30 cellular contexts compared by ENCODE assay signal in the genomic region with DNA sequence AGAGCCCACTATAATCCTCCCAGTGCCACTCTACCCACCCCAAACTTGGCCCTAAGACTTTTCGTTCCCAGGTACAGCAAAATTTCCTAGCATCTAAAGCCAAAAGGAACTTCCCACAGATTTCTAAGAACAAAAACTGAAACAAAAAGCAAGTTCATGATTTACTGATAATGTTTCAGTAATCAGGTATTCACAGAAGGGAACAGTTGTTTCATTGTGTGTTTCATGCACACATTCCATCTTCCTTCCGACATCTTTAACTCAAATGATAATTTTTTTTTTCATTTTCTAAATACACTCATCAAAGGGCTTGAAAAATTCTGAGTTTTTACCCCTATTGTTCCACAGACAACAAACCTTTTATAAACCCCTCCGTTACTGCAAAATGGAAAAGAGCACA. TPM values are rescaled to one million over a fixed set of nuclear protein-coding genes. Genes with fewer than 3 reads are reported as not detected.
"Had no signal": no experiment of that assay in that cellular context is flagged by ENCODE, and none has a peak within 500 bp of the region (broad histone marks: within the 10 kb centered on the region; RNA-seq: fewer than 3 reads in every experiment).

No MANE protein-coding gene starts in this region.

- H3K36me3 ChIP-seq: lower lobe of right lung, right lobe of liver, thoracic aorta, vagina had no signal

- H3K36me3 Mint-ChIP-seq: immature natural killer cell; stimulated activated memory B cell treated with anti-CD40 and anti-IgM and Interleukin-4, amounts not matched to agents 10 μg/mL and 1 μg/mL and 100 μg/mL, for 72 hours; type B pancreatic cell; WTC11 had no signal

- H3K4me1 Mint-ChIP-seq: immature natural killer cell, WTC11 had no signal

- DNase-seq: activated CD8-positive, alpha-beta T cell treated with anti-CD3 and anti-CD28 coated beads, Interleukin-2, amount 10 ng/mL, durations not matched to agents 7 days and 5 days; activated effector memory CD4-positive, alpha-beta T cell treated with Interleukin-2 at 50 U/mL for 16 hours; activated naive CD4-positive, alpha-beta T cell treated with anti-CD3 and anti-CD28 coated beads, Interleukin-2, amount 50 U/mL, for 16 hours; activated T-cell treated with anti-CD3 and anti-CD28 coated beads, Interleukin-2, amount 50 U/mL, for 24 hours; central memory CD4-positive, alpha-beta T cell; effector memory CD4-positive, alpha-beta T cell; glutamatergic neuron; immature natural killer cell; lower lobe of right lung; mesendoderm; mucosa of descending colon; occipital lobe; posterior cingulate gyrus; right lobe of liver; small intestine; stimulated activated CD4-positive, alpha-beta T cell treated with anti-CD3 and anti-CD28 coated beads, Interleukin-15, amount 100 ng/mL, for 24 hours had no signal

- H3K4me2 ChIP-seq: hepatocyte had no signal

- H3K9me3 ChIP-seq: lower lobe of right lung, mucosa of descending colon, right lobe of liver, thoracic aorta, vagina had no signal

- H2AFZ ChIP-seq: hepatocyte had no signal

- H3K27ac ChIP-seq: hepatocyte, lower lobe of right lung, right lobe of liver, thoracic aorta, vagina had no signal

- H3K27ac Mint-ChIP-seq: activated CD8-positive, alpha-beta T cell treated with anti-CD3 and anti-CD28 coated beads, Interleukin-2, amount 10 ng/mL, durations not matched to agents 7 days and 5 days; activated T-cell treated with anti-CD3 and anti-CD28 coated beads, Interleukin-2, amount 50 U/mL, for 24 hours; immature natural killer cell; stimulated activated memory B cell treated with anti-CD40 and anti-IgM and Interleukin-4, amounts not matched to agents 10 μg/mL and 1 μg/mL and 100 μg/mL, for 72 hours; type B pancreatic cell; WTC11 had no signal

- H3K79me2 ChIP-seq: hepatocyte had no signal

- H3K27me3 ChIP-seq: hepatocyte, right lobe of liver, vagina had no signal

- H3K4me3 Mint-ChIP-seq: activated CD8-positive, alpha-beta T cell treated with anti-CD3 and anti-CD28 coated beads, Interleukin-2, amount 10 ng/mL, durations not matched to agents 7 days and 5 days; activated T-cell treated with anti-CD3 and anti-CD28 coated beads, Interleukin-2, amount 50 U/mL, for 24 hours; immature natural killer cell; neural crest cell; stimulated activated memory B cell treated with anti-CD40 and anti-IgM and Interleukin-4, amounts not matched to agents 10 μg/mL and 1 μg/mL and 100 μg/mL, for 72 hours; type B pancreatic cell; WTC11 had no signal

- ATAC-seq: activated CD8-positive, alpha-beta T cell treated with anti-CD3 and anti-CD28 coated beads, Interleukin-2, amount 10 ng/mL, durations not matched to agents 7 days and 5 days; esophagus mucosa; left lobe of liver; lower lobe of right lung; mucosa of descending colon; right lobe of liver; stimulated activated memory B cell treated with anti-CD40 and anti-IgM and Interleukin-4, amounts not matched to agents 10 μg/mL and 1 μg/mL and 100 μg/mL, for 72 hours had no signal

- H3K27me3 Mint-ChIP-seq: activated T-cell treated with anti-CD3 and anti-CD28 coated beads, Interleukin-2, amount 50 U/mL, for 24 hours; stimulated activated memory B cell treated with anti-CD40 and anti-IgM and Interleukin-4, amounts not matched to agents 10 μg/mL and 1 μg/mL and 100 μg/mL, for 72 hours had no signal

- H3K4me1 ChIP-seq: lower lobe of right lung, right lobe of liver, vagina had no signal

- H3K4me3 ChIP-seq: hepatocyte, lower lobe of right lung, mucosa of descending colon, right lobe of liver, thoracic aorta, vagina had no signal

- H3K9me3 Mint-ChIP-seq: activated T-cell treated with anti-CD3 and anti-CD28 coated beads, Interleukin-2, amount 50 U/mL, for 24 hours; immature natural killer cell; neural crest cell; stimulated activated memory B cell treated with anti-CD40 and anti-IgM and Interleukin-4, amounts not matched to agents 10 μg/mL and 1 μg/mL and 100 μg/mL, for 72 hours; type B pancreatic cell; WTC11 had no signal

RNA-seq across cellular contexts. Expression of gene BTN1A1, which starts 6.0 kb away (rescaled TPM):
- total RNA-seq: activated CD8-positive, alpha-beta T cell treated with anti-CD3 and anti-CD28 coated beads, Interleukin-2, amount 10 ng/mL, durations not matched to agents 7 days and 5 days; astrocyte; dermis microvascular lymphatic vessel endothelial cell; endothelial cell of umbilical vein; esophagus mucosa; frontal cortex; kidney epithelial cell; left lobe of liver; lower lobe of right lung; mucosa of descending colon; neural crest cell; occipital lobe; right lobe of liver; thoracic aorta; vagina had no signal
- polyA plus RNA-seq: endothelial cell of umbilical vein, immature natural killer cell had no signal
